10 cellular contexts compared by ENCODE assay signal in the genomic region with DNA sequence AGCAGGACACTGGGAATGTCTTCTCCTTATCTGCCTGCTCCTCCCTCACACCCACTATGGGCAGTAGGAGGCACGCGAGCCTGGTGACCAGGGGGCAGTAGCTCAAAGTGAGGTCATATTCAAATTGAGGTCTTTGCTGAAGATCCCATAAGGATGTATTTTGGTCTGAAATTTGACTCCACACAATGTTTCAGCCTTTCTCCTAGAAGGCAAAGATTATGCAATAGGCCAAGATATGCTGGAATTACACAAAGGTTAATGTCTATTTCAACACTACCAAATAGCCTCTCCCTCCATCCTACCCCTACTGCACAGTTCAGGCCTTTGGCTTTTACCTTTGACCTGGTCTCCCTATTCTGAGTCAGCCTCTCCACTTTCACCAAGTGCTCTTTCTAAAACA.
DNase-seq lines count a peak whose midpoint lies in the region; ATAC-seq and TF ChIP-seq lines count a peak whose summit lies in the region.
"Had no signal": no experiment of that assay in that cellular context is flagged by ENCODE, and none has a peak within 500 bp of the region (broad histone marks: within the 10 kb centered on the region; RNA-seq: fewer than 3 reads in every experiment).

No MANE protein-coding gene starts in this region.

- no peak for TF ChIP-seq CTCF in esophagus squamous epithelium (IDR thresholded peaks at IDR 0.05)

- H3K9ac ChIP-seq in adipocyte (ENCODE audit: low read length) (peak overlapping the region; percentile 71), subcutaneous abdominal adipose tissue (ENCODE audit: low read length in 5 of 5) (peak overlapping the region in 2 of 5 donors; percentile 23 to 27)
- H3K9ac ChIP-seq: KMS-11 had no signal

- H3K36me3 ChIP-seq in adipocyte (ENCODE audit: control insufficient read depth, insufficient read depth, low read length, severe bottlenecking) (peaks cover 5% of the 10 kb centered on the region), subcutaneous abdominal adipose tissue (ENCODE audit: control insufficient read depth in 5 of 5, insufficient read depth in 5 of 5, low read length in 5 of 5) (peaks cover 0 to 3% (median 0%) of the 10 kb centered on the region in 5 donors), esophagus squamous epithelium (no peaks in the 10 kb centered on the region)

- TF ChIP-seq POLR2A in esophagus squamous epithelium (IDR thresholded peaks at IDR 0.05) = no peak

- H3K4me3 ChIP-seq in adipocyte (ENCODE audit: low read length) = peak overlapping the region; percentile 45
- H3K4me3 ChIP-seq in subcutaneous abdominal adipose tissue (ENCODE audit: low read depth in 1 of 5, low read length in 5 of 5) = no peak overlapping the region
- H3K4me3 ChIP-seq in esophagus squamous epithelium = no peak overlapping the region

- no peaks in the 10 kb centered on the region for H3K9me3 ChIP-seq in adipocyte (ENCODE audit: control insufficient read depth, low read length)
- no peaks in the 10 kb centered on the region for H3K9me3 ChIP-seq in subcutaneous abdominal adipose tissue (ENCODE audit: control insufficient read depth in 5 of 5, low read length in 5 of 5)
- H3K9me3 ChIP-seq in esophagus squamous epithelium = no peaks in the 10 kb centered on the region

- H3K4me1 ChIP-seq in adipocyte (ENCODE audit: control insufficient read depth, insufficient read depth, low read length) = peaks cover 55% of the 10 kb centered on the region
- H3K4me1 ChIP-seq in subcutaneous abdominal adipose tissue (ENCODE audit: control insufficient read depth in 5 of 5, insufficient read depth in 5 of 5, low read length in 5 of 5) = peaks cover 5 to 33% (median 27%) of the 10 kb centered on the region in 5 donors
- H3K4me1 ChIP-seq in esophagus squamous epithelium = peaks cover 0 to 43% (median 5%) of the 10 kb centered on the region in 3 donors

- intact Hi-C loops in left cardiac atrium (cut with DNase I) = no loop called here
- intact Hi-C loops in esophagus squamous epithelium (cut with DNase I) = no loop called here

- peak; percentile 42 for DNase-seq in H4 (ENCODE audit: low spot score)
- DNase-seq in adipocyte (ENCODE audit: low read depth) = peak; percentile 80
- DNase-seq in left cardiac atrium = no peak
- DNase-seq in esophagus squamous epithelium (lab: John Stamatoyannopoulos, UW) = no peak
- no peak for DNase-seq in Kasumi-1 (lab: John Stamatoyannopoulos, UW)

- H3K27me3 ChIP-seq in adipocyte (replicated peaks; ENCODE audit: control insufficient read depth, insufficient read depth, low read length) (no peaks in the 10 kb centered on the region), subcutaneous abdominal adipose tissue (ENCODE audit: control insufficient read depth in 5 of 5, insufficient read depth in 4 of 5, low read length in 5 of 5) (no peaks in the 10 kb centered on the region), esophagus squamous epithelium (no peaks in the 10 kb centered on the region)

- ATAC-seq in left cardiac atrium (peak; percentile 63 to 67), HG02759 (IDR thresholded peaks at IDR 0.05; ENCODE audit: unreplicated experiment) (no peak)
- ATAC-seq: natural killer cell treated with Interleukin-12 subunit alpha and Interleukin-12 subunit beta and Interleukin-15 and Interleukin-18, amount 100 ng/mL, for 72 hours; Panc1 had no signal

- peak overlapping the region; percentile 92 for H3K27ac ChIP-seq in subcutaneous abdominal adipose tissue (ENCODE audit: low read depth, low read length)
- H3K27ac ChIP-seq in esophagus squamous epithelium = no peak overlapping the region
- H3K27ac ChIP-seq: KMS-11 had no signal

- WGBS in esophagus squamous epithelium, 2 donors = 89 to 100% methylated on average over 2 of the region's 2 CpGs

Comparison
In these comparisons a context has a peak if more than half of its experiments do, and no peak if none do; other contexts are left out.
1. DNase-seq: peak in H4 (single experiment) and adipocyte (single experiment); none in left cardiac atrium (single experiment), esophagus squamous epithelium (single experiment) and Kasumi-1 (0 of 2).